17 cellular contexts compared by ENCODE assay signal in the genomic region with DNA sequence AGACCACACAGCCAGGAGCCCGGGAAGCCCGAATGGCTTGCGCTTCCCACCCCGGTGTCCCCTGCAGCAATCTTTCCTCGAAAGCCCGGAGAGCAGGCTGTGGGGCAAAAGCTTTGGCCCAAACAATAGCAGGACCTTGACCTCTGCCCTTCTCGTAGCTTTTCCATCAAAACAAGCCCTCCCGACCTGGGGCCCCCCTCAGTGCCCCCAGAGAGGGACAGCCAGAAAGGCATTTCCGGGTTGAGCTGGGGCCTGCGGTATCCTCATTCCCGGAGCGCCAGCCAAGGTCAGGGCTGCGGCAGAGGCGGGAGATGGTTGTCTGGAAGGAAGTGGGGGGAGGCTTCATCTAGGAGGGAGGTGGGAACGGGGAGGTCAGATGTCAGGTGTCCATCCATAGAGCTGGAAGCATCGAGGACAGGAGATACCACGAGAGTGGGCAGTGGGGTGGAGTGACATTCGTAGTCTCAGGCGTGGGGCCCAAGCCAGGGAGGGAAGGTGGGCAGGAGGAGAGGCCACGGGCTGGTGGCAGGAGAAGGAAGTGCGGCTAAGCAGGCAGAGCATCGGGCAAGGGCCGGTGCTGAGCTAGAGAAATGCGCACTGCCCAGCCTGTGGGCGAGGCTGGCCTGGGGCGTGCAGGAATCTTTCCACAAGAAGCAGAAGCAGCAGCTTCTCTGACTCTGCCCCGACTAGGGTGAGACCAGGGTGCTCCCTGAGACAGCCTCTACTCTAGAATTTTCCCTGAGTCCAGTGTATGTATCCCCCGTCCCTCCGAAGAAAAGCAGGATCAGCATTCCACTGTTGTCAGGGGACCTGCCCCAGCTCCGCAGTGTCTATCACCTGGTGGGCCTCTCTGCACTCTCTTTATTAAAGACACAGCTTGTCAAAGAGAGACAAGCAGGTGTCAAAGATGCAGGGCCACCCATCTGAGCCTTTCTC. TPM values are rescaled to one million over a fixed set of nuclear protein-coding genes. Genes with fewer than 3 reads are reported as not detected.
DNase-seq lines count a peak whose midpoint lies in the region; ATAC-seq, FAIRE-seq and TF ChIP-seq lines count a peak whose summit lies in the region.
"Had no signal": no experiment of that assay in that cellular context is flagged by ENCODE, and none has a peak within 500 bp of the region (broad histone marks: within the 10 kb centered on the region; RNA-seq: fewer than 3 reads in every experiment).

No MANE protein-coding gene starts in this region.

- peaks cover 44 to 54% of the 10 kb centered on the region in 2 experiments for H3K4me1 Mint-ChIP-seq in H9
- H3K4me1 Mint-ChIP-seq in activated naive CD4-positive, alpha-beta T cell treated with anti-CD3 and anti-CD28 coated beads, Interleukin-2, amount 10 ng/mL, durations not matched to agents 7 days and 5 days: peaks cover 5% of the 10 kb centered on the region

- no peak overlapping the region for H3K56ac ChIP-seq in H9 (ENCODE audit: insufficient read length, low read depth, low read length)

- TF ChIP-seq CTCF in H9 (conservative IDR thresholded peaks at IDR 0.05) (peak; percentile 35; the same call in 2 of the 3 replicates), kidney (IDR thresholded peaks at IDR 0.05; ENCODE audit: borderline replicate concordance, extremely low read depth, insufficient read depth) (no peak), retinal pigment epithelial cell (conservative IDR thresholded peaks at IDR 0.05; ENCODE audit: low read depth, low read length) (peak; percentile 1)

- H3K27me3 Mint-ChIP-seq in H9 (ENCODE audit: low read depth): peaks cover 13% of the 10 kb centered on the region
- peaks cover 68% of the 10 kb centered on the region for H3K27me3 Mint-ChIP-seq in activated naive CD4-positive, alpha-beta T cell treated with anti-CD3 and anti-CD28 coated beads, Interleukin-2, amount 10 ng/mL, durations not matched to agents 7 days and 5 days

- no peak overlapping the region for H4K91ac ChIP-seq in H9 (ENCODE audit: insufficient read length, low read depth, low read length)

- no peak overlapping the region for H2BK15ac ChIP-seq in H9 (ENCODE audit: low read depth, low read length)

- CTCF ChIA-PET in activated naive CD4-positive, alpha-beta T cell treated with anti-CD3 and anti-CD28 coated beads, Interleukin-2, amount 10 ng/mL, durations not matched to agents 7 days and 5 days (lab: Charles Lee): no interaction called here

- no peaks in the 10 kb centered on the region for H3K79me1 ChIP-seq in H9 (ENCODE audit: insufficient read depth, low read depth, low read length, poor library complexity, severe bottlenecking)

- no peak overlapping the region for H3K23ac ChIP-seq in H9 (ENCODE audit: insufficient read length, low read depth, low read length)

- no peaks in the 10 kb centered on the region; a peak in 2 of 5 replicates for H3K9me3 Mint-ChIP-seq in H9
- H3K9me3 Mint-ChIP-seq in activated naive CD4-positive, alpha-beta T cell treated with anti-CD3 and anti-CD28 coated beads, Interleukin-2, amount 10 ng/mL, durations not matched to agents 7 days and 5 days: no peaks in the 10 kb centered on the region
- H3K9me3 Mint-ChIP-seq: memory B cell had no signal

- peaks cover 8% of the 10 kb centered on the region; the same call in 1 of the 2 replicates for H3K4me1 ChIP-seq in H9 (ENCODE audit: insufficient read depth, low read length)
- H3K4me1 ChIP-seq in kidney (ENCODE audit: control insufficient read depth in 1 of 2, insufficient read depth in 1 of 2, low read depth in 1 of 2, low read length in 2 of 2): peaks cover 8 to 19% of the 10 kb centered on the region in 2 donors

- H2BK120ac ChIP-seq in H9 (ENCODE audit: low read depth, low read length, poor library complexity, severe bottlenecking): no peak overlapping the region

- no peaks in the 10 kb centered on the region for H3K79me2 ChIP-seq in H9 (ENCODE audit: insufficient read depth, low read length)

- no peak overlapping the region for H3K9ac ChIP-seq in H9 (ENCODE audit: extremely low read depth, insufficient read length, low read length)
- H3K9ac ChIP-seq in kidney (ENCODE audit: low read length in 2 of 2): no peak overlapping the region

- FAIRE-seq in kidney (lab: Jason Lieb, UNC): no peak

- DNase-seq in H9 (peak; percentile 80), amniotic epithelial cell (ENCODE audit: low read depth) (peak; percentile 29), kidney (peak; percentile 83), retinal pigment epithelial cell (ENCODE audit: low read depth) (no peak)
- DNase-seq in stimulated activated CD8-positive, alpha-beta memory T cell treated with anti-CD3 and anti-CD28 coated beads, Interleukin-4, amount 100 ng/mL, for 48 hours: no peak
- no peak for DNase-seq in stimulated activated CD4-positive, alpha-beta T cell treated with anti-CD3 and anti-CD28 coated beads, Interleukin-4, amount 100 ng/mL, for 1 hour
- no peak for DNase-seq in activated naive CD4-positive, alpha-beta T cell treated with anti-CD3 and anti-CD28 coated beads, Interleukin-2, amount 10 ng/mL, durations not matched to agents 7 days and 5 days
- DNase-seq: MM.1S; NCI-H2171 treated with DMSO at 0.1 percent for 48 hours; nucleus accumbens; stimulated activated CD4-positive, alpha-beta T cell treated with anti-CD3 and anti-CD28 coated beads, Interleukin-15, amount 100 ng/mL, for 24 hours; transverse colon had no signal

- no peak overlapping the region for H3K14ac ChIP-seq in H9 (ENCODE audit: insufficient read depth, low read length)

- no peak overlapping the region for H2BK20ac ChIP-seq in H9 (ENCODE audit: low read depth, low read length, poor library complexity, severe bottlenecking)

- H2BK12ac ChIP-seq in H9 (ENCODE audit: insufficient read length, low read depth, low read length): no peak overlapping the region

- intact Hi-C loops in kidney (cut with DNase I): loop anchor here (10.0 kb wide), 1 partner anchor 46 kb away; no protein-coding TSS in a partner anchor

- H3K23me2 ChIP-seq in H9 (ENCODE audit: insufficient read length, low read depth, low read length, poor library complexity, severe bottlenecking): no peaks in the 10 kb centered on the region

- no peaks in the 10 kb centered on the region for H3K9me3 ChIP-seq in H9 (ENCODE audit: control insufficient read depth, low read depth, low read length)
- H3K9me3 ChIP-seq in kidney (ENCODE audit: control insufficient read depth in 1 of 2, low read length in 2 of 2): no peaks in the 10 kb centered on the region
- H3K9me3 ChIP-seq: transverse colon had no signal

- WGBS in H9 (ENCODE audit: extremely low coverage, insufficient read length, low lambda C conversion rate): no CpG with 5 or more reads among the region's 30 CpGs

- peak overlapping the region; percentile 19 to 49; a peak in 3 of 5 replicates for H3K4me3 Mint-ChIP-seq in H9
- no peak overlapping the region for H3K4me3 Mint-ChIP-seq in activated naive CD4-positive, alpha-beta T cell treated with anti-CD3 and anti-CD28 coated beads, Interleukin-2, amount 10 ng/mL, durations not matched to agents 7 days and 5 days
- H3K4me3 Mint-ChIP-seq: activated naive CD8-positive, alpha-beta T cell; memory B cell had no signal

- H3K36me3 ChIP-seq in kidney (ENCODE audit: control insufficient read depth in 1 of 2, insufficient read depth in 2 of 2, low read length in 2 of 2): peaks cover 6 to 20% of the 10 kb centered on the region in 2 donors
- H3K36me3 ChIP-seq: transverse colon had no signal

- no peak overlapping the region for H4K8ac ChIP-seq in H9 (replicated peaks; ENCODE audit: insufficient read length, low read depth, low read length)

- H3K27me3 ChIP-seq in H9 (ENCODE audit: insufficient read depth, low read length): no peaks in the 10 kb centered on the region

- H3K18ac ChIP-seq in H9 (ENCODE audit: insufficient read length, low read depth, low read length): no peak overlapping the region

- no peak overlapping the region for H2AK5ac ChIP-seq in H9 (ENCODE audit: insufficient read length, low read length)

- no peak for ATAC-seq in HG02884 (IDR thresholded peaks at IDR 0.05; ENCODE audit: unreplicated experiment)
- ATAC-seq: SK-N-SH treated with all-trans-retinoic acid at 6 μM for 48 hours had no signal

- H3K36me3 Mint-ChIP-seq in H9 (ENCODE audit: insufficient read depth in 1 of 3, low read depth in 3 of 3): peaks cover 0 to 7% (median 0%) of the 10 kb centered on the region in 3 experiments; a peak in 3 of 7 replicates
- H3K36me3 Mint-ChIP-seq in activated naive CD4-positive, alpha-beta T cell treated with anti-CD3 and anti-CD28 coated beads, Interleukin-2, amount 10 ng/mL, durations not matched to agents 7 days and 5 days: no peaks in the 10 kb centered on the region
- H3K36me3 Mint-ChIP-seq: activated naive CD8-positive, alpha-beta T cell; memory B cell had no signal

- no peaks in the 10 kb centered on the region for H4K20me1 ChIP-seq in H9 (ENCODE audit: control insufficient read depth, insufficient read depth, insufficient read length)

- H2AFZ ChIP-seq in H9 (ENCODE audit: low read length): no peak overlapping the region

- no peak overlapping the region for H2BK5ac ChIP-seq in H9 (ENCODE audit: insufficient read length, low read length)

- H3K27ac ChIP-seq in H9 (ENCODE audit: insufficient read length, low read depth, low read length): no peak overlapping the region
- peak overlapping the region; percentile 6 to 66 for H3K27ac ChIP-seq in kidney (ENCODE audit: low read depth in 2 of 2, low read length in 2 of 2)
- H3K27ac ChIP-seq: epithelial cell of prostate had no signal

- H3K4me3 ChIP-seq in kidney (ENCODE audit: low read length in 2 of 2): no peak overlapping the region
- H3K4me3 ChIP-seq in retinal pigment epithelial cell (ENCODE audit: low read length): no peak overlapping the region
- H3K4me3 ChIP-seq: transverse colon had no signal

- H3T11ph ChIP-seq in H9 (ENCODE audit: low read length): no peak overlapping the region

- H3K4me2 ChIP-seq in H9 (ENCODE audit: insufficient read depth, insufficient read length, low read length): peak overlapping the region; percentile 6

- no peak overlapping the region for H4K5ac ChIP-seq in H9 (ENCODE audit: insufficient read length, low read depth, low read length)

- H3K4ac ChIP-seq in H9 (ENCODE audit: low read depth, low read length): no peak overlapping the region

- H3K27ac Mint-ChIP-seq in H9: peak overlapping the region; percentile 59 to 97 (median 81); a peak in 5 of 7 replicates
- no peak overlapping the region for H3K27ac Mint-ChIP-seq in activated naive CD4-positive, alpha-beta T cell treated with anti-CD3 and anti-CD28 coated beads, Interleukin-2, amount 10 ng/mL, durations not matched to agents 7 days and 5 days
- H3K27ac Mint-ChIP-seq: activated naive CD8-positive, alpha-beta T cell; memory B cell had no signal

RNA-seq across cellular contexts. Expression of a gene that starts 14.3 kb away (rescaled TPM):
- total RNA-seq in H9 (2021) (6.1 and 7.1 TPM in 2 replicates), kidney (14.2 TPM)
- polyA plus RNA-seq in kidney (ENCODE audit: insufficient read depth, low read depth, low replicate concordance): 10.4 TPM

Comparison
In these comparisons a context has a peak if more than half of its experiments do, and no peak if none do; other contexts are left out.
1. DNase-seq: peak in H9 (single experiment), amniotic epithelial cell (single experiment) and kidney (single experiment); none in retinal pigment epithelial cell (single experiment), stimulated activated CD8-positive, alpha-beta memory T cell treated with anti-CD3 and anti-CD28 coated beads, Interleukin-4, amount 100 ng/mL, for 48 hours (single experiment), stimulated activated CD4-positive, alpha-beta T cell treated with anti-CD3 and anti-CD28 coated beads, Interleukin-4, amount 100 ng/mL, for 1 hour (single experiment) and activated naive CD4-positive, alpha-beta T cell treated with anti-CD3 and anti-CD28 coated beads, Interleukin-2, amount 10 ng/mL, durations not matched to agents 7 days and 5 days (single experiment).